Comparison of ENCODE assay signal across 17 cellular contexts in the genomic region with DNA sequence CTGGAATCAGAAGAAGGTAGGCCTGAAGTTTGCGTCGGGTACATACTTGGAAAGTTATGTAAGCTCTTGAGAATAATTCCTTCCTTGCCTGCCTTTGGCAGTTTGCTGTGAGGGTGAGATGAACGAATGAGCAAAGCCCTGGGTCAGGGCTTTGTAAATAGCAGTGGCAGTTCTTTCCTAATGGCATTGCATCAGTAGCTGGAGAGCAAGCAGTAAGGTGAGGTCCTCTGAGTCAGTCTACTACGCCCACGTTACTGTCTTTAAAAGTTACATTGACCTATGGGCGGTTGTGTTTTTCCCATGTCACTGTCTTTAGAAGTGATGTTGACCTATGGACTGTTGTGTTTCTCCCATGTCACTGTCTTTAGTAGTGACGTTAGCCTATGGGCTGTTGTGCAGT.
DNase-seq lines count a peak whose midpoint lies in the region; ATAC-seq and TF ChIP-seq lines count a peak whose summit lies in the region.
"Had no signal": no experiment of that assay in that cellular context is flagged by ENCODE, and none has a peak within 500 bp of the region (broad histone marks: within the 10 kb centered on the region; RNA-seq: fewer than 3 reads in every experiment).

No MANE protein-coding gene starts in this region.

- H3K27ac Mint-ChIP-seq in GM23338 (no peak overlapping the region), WTC11 (peak overlapping the region; percentile 55; the same call in 1 of the 2 replicates), glutamatergic neuron (ENCODE audit: unreplicated experiment) (no peak overlapping the region)
- H3K27ac Mint-ChIP-seq: activated CD4-positive, alpha-beta memory T cell treated with anti-CD3 and anti-CD28 coated beads, Interleukin-2, amount 10 ng/mL, durations not matched to agents 7 days and 5 days; activated naive CD8-positive, alpha-beta T cell treated with anti-CD3 and anti-CD28 coated beads for 36 hours; B cell; stimulated activated naive CD8-positive, alpha-beta T cell treated with anti-CD3 and anti-CD28 coated beads, Interleukin-15, amount 100 ng/mL, for 72 hours had no signal

- no peak overlapping the region for H2AK5ac ChIP-seq in trophoblast cell (ENCODE audit: low read length)

- no peaks in the 10 kb centered on the region for H3K9me3 ChIP-seq in trophoblast cell (ENCODE audit: insufficient read depth, low read depth, low read length)
- H3K9me3 ChIP-seq in esophagus muscularis mucosa = no peaks in the 10 kb centered on the region

- H3K4me3 Mint-ChIP-seq in GM23338 (no peak overlapping the region), WTC11 (no peak overlapping the region), glutamatergic neuron (ENCODE audit: unreplicated experiment) (no peak overlapping the region)
- H3K4me3 Mint-ChIP-seq: activated CD4-positive, alpha-beta memory T cell treated with anti-CD3 and anti-CD28 coated beads, Interleukin-2, amount 10 ng/mL, durations not matched to agents 7 days and 5 days; activated naive CD8-positive, alpha-beta T cell treated with anti-CD3 and anti-CD28 coated beads for 36 hours; B cell; stimulated activated naive CD8-positive, alpha-beta T cell treated with anti-CD3 and anti-CD28 coated beads, Interleukin-15, amount 100 ng/mL, for 72 hours had no signal

- H3K9me2 ChIP-seq in GM23338 (ENCODE audit: insufficient read depth) = no peaks in the 10 kb centered on the region

- H3K9me3 Mint-ChIP-seq in GM23338 = no peaks in the 10 kb centered on the region
- peaks cover 10% of the 10 kb centered on the region for H3K9me3 Mint-ChIP-seq in WTC11
- peaks cover 16% of the 10 kb centered on the region for H3K9me3 Mint-ChIP-seq in glutamatergic neuron (ENCODE audit: unreplicated experiment)
- H3K9me3 Mint-ChIP-seq: activated CD4-positive, alpha-beta memory T cell treated with anti-CD3 and anti-CD28 coated beads, Interleukin-2, amount 10 ng/mL, durations not matched to agents 7 days and 5 days had no signal

- H4K12ac ChIP-seq in trophoblast cell (ENCODE audit: low read depth, low read length) = no peak overlapping the region

- H2AFZ ChIP-seq in GM23338 (peak overlapping the region; percentile 38; the same call in 1 of the 2 replicates), trophoblast cell (ENCODE audit: insufficient read depth, low read length, poor library complexity) (no peak overlapping the region)

- DNase-seq in GM23338 (ENCODE audit: low spot score) (no peak), WTC11 (ENCODE audit: low spot score) (no peak), fibroblast of villous mesenchyme (ENCODE audit: low read depth) (peak; percentile 90), trophoblast cell (peak; percentile 80 to 89), caudate nucleus (lab: John Stamatoyannopoulos, UW) (no peak), esophagus muscularis mucosa (ENCODE audit: extremely low spot score) (no peak), glutamatergic neuron (no peak), NAMALWA (ENCODE audit: low spot score) (no peak)
- DNase-seq: activated CD4-positive, alpha-beta memory T cell treated with anti-CD3 and anti-CD28 coated beads, Interleukin-2, amount 10 ng/mL, durations not matched to agents 7 days and 5 days; activated naive CD8-positive, alpha-beta T cell treated with anti-CD3 and anti-CD28 coated beads for 36 hours; activated T-cell treated with anti-CD3 and anti-CD28 coated beads, Interleukin-2, amount 50 U/mL, for 48 hours; central memory CD4-positive, alpha-beta T cell; DMS153; NCI-H1694 treated with DMSO at 0.1 percent for 48 hours; NCI-H524 treated with DMSO at 0.1 percent for 48 hours; stimulated activated naive CD8-positive, alpha-beta T cell treated with anti-CD3 and anti-CD28 coated beads, Interleukin-15, amount 100 ng/mL, for 72 hours had no signal

- H3K18ac ChIP-seq in trophoblast cell (ENCODE audit: low read length) = no peak overlapping the region

- H3K27me3 Mint-ChIP-seq in GM23338 (ENCODE audit: insufficient read depth, low read depth, poor library complexity) (no peaks in the 10 kb centered on the region), WTC11 (ENCODE audit: low read depth) (peaks cover 8% of the 10 kb centered on the region), glutamatergic neuron (ENCODE audit: unreplicated experiment) (peaks cover 9% of the 10 kb centered on the region)

- TF ChIP-seq CTCF in GM23338 (conservative IDR thresholded peaks at IDR 0.05; ENCODE audit: low read depth in 2 of 2) (no peak), WTC11 (IDR thresholded peaks at IDR 0.05) (no peak), fibroblast of villous mesenchyme (IDR thresholded peaks at IDR 0.05; ENCODE audit: insufficient read depth, low read depth, low read length) (no peak), esophagus muscularis mucosa (IDR thresholded peaks at IDR 0.05) (no peak), glutamatergic neuron (IDR thresholded peaks at IDR 0.05; ENCODE audit: partially characterized antibody, unreplicated experiment) (no peak)

- no peak overlapping the region for H2BK12ac ChIP-seq in trophoblast cell (ENCODE audit: low read length)

- TF ChIP-seq POLR2A in esophagus muscularis mucosa (IDR thresholded peaks at IDR 0.05; ENCODE audit: low read depth) = no peak

- no peaks in the 10 kb centered on the region for H3K79me1 ChIP-seq in trophoblast cell (ENCODE audit: low read length)

- H3K4me1 Mint-ChIP-seq in GM23338 (peaks cover 5% of the 10 kb centered on the region; the same call in 2 of the 3 replicates), WTC11 (peaks cover 5% of the 10 kb centered on the region; the same call in 1 of the 2 replicates), glutamatergic neuron (ENCODE audit: low read depth, unreplicated experiment) (peaks cover 13% of the 10 kb centered on the region)
- H3K4me1 Mint-ChIP-seq: activated CD4-positive, alpha-beta memory T cell treated with anti-CD3 and anti-CD28 coated beads, Interleukin-2, amount 10 ng/mL, durations not matched to agents 7 days and 5 days; activated naive CD8-positive, alpha-beta T cell treated with anti-CD3 and anti-CD28 coated beads for 36 hours; B cell; stimulated activated naive CD8-positive, alpha-beta T cell treated with anti-CD3 and anti-CD28 coated beads, Interleukin-15, amount 100 ng/mL, for 72 hours had no signal

- H3K4ac ChIP-seq in trophoblast cell (ENCODE audit: low read depth, low read length) = no peak overlapping the region

- no peak overlapping the region for H2BK120ac ChIP-seq in trophoblast cell (ENCODE audit: insufficient read depth, low read length, poor library complexity)

- no peaks in the 10 kb centered on the region for H3K27me3 ChIP-seq in GM23338 (ENCODE audit: insufficient read depth)
- H3K27me3 ChIP-seq in trophoblast cell (ENCODE audit: insufficient read depth, low read length) = no peaks in the 10 kb centered on the region
- no peaks in the 10 kb centered on the region for H3K27me3 ChIP-seq in esophagus muscularis mucosa

- POLR2A ChIA-PET in WTC11 (lab: Charles Lee) = no interaction called here

- H3K36me3 Mint-ChIP-seq in GM23338 (ENCODE audit: low read depth) = no peaks in the 10 kb centered on the region
- no peaks in the 10 kb centered on the region for H3K36me3 Mint-ChIP-seq in WTC11
- peaks cover 22% of the 10 kb centered on the region for H3K36me3 Mint-ChIP-seq in glutamatergic neuron (ENCODE audit: unreplicated experiment)
- H3K36me3 Mint-ChIP-seq: activated naive CD8-positive, alpha-beta T cell treated with anti-CD3 and anti-CD28 coated beads for 36 hours had no signal

- no peak for TF ChIP-seq EP300 in esophagus muscularis mucosa (IDR thresholded peaks at IDR 0.05)

- H3K4me2 ChIP-seq in GM23338 = no peak overlapping the region
- no peak overlapping the region for H3K4me2 ChIP-seq in trophoblast cell (ENCODE audit: low read length)

- H3K27ac ChIP-seq in GM23338 (ENCODE audit: low read depth) = no peak overlapping the region
- no peak overlapping the region for H3K27ac ChIP-seq in trophoblast cell (ENCODE audit: low read depth, low read length)
- H3K27ac ChIP-seq in caudate nucleus (ENCODE audit: low read depth, low read length) = no peak overlapping the region
- H3K27ac ChIP-seq in esophagus muscularis mucosa (replicated peaks in 1 of 4) = no peak overlapping the region

- no peak overlapping the region for H3K14ac ChIP-seq in trophoblast cell (ENCODE audit: low read length)

- H3K23ac ChIP-seq in trophoblast cell (ENCODE audit: low read length) = no peak overlapping the region

- no peaks in the 10 kb centered on the region for H3K36me3 ChIP-seq in GM23338 (ENCODE audit: insufficient read depth)
- H3K36me3 ChIP-seq in trophoblast cell (ENCODE audit: control insufficient read depth in 1 of 2, insufficient read depth in 2 of 2, low read length in 2 of 2) = no peaks in the 10 kb centered on the region
- H3K36me3 ChIP-seq in esophagus muscularis mucosa = no peaks in the 10 kb centered on the region

- no peak overlapping the region for H3K9ac ChIP-seq in trophoblast cell (ENCODE audit: low read length)

- ATAC-seq in GM23338 = no peak
- no peak for ATAC-seq in WTC11
- ATAC-seq: stimulated activated naive CD8-positive, alpha-beta T cell treated with anti-CD3 and anti-CD28 coated beads, Interleukin-15, amount 100 ng/mL, for 72 hours had no signal

- H2BK5ac ChIP-seq in trophoblast cell (ENCODE audit: low read depth, low read length, poor library complexity) = no peak overlapping the region

- H3K79me2 ChIP-seq in GM23338 (replicated peaks; ENCODE audit: insufficient read depth) = no peaks in the 10 kb centered on the region
- no peaks in the 10 kb centered on the region for H3K79me2 ChIP-seq in trophoblast cell (ENCODE audit: control insufficient read depth, insufficient read depth, low read length, poor library complexity)

- intact Hi-C loops in esophagus muscularis mucosa (cut with DNase I) = no loop called here

- CTCF ChIA-PET in WTC11 (lab: Charles Lee) = no interaction called here

- no peak overlapping the region for H4K91ac ChIP-seq in trophoblast cell (ENCODE audit: low read depth, low read length)

- WGBS in trophoblast cell (ENCODE audit: extremely low coverage, insufficient coverage, insufficient read length) = no CpG with 5 or more reads among the region's 7 CpGs
- 72% methylated on average over 7 of the region's 7 CpGs for WGBS in esophagus muscularis mucosa

- H3K4me3 ChIP-seq in GM23338 (no peak overlapping the region), fibroblast of villous mesenchyme (ENCODE audit: low read depth, low read length) (peak overlapping the region; percentile 9), trophoblast cell (ENCODE audit: low read depth, low read length) (no peak overlapping the region), esophagus muscularis mucosa (no peak overlapping the region)

- H4K8ac ChIP-seq in trophoblast cell (ENCODE audit: low read depth, low read length) = no peak overlapping the region

- H3K4me1 ChIP-seq in GM23338 (ENCODE audit: insufficient read depth) (no peaks in the 10 kb centered on the region), trophoblast cell (ENCODE audit: control insufficient read depth in 1 of 2, insufficient read depth in 2 of 2, low read length in 2 of 2) (peaks cover 0 to 5% of the 10 kb centered on the region in 2 experiments), esophagus muscularis mucosa (peaks cover 0 to 3% (median 0%) of the 10 kb centered on the region in 4 donors)

- no peaks in the 10 kb centered on the region for H3F3A ChIP-seq in GM23338 (replicated peaks; ENCODE audit: low read depth)

- 0 out of 2 replicates have a peak, but pooled peaks cover under 1% of the 10 kb centered on the region for H4K20me1 ChIP-seq in GM23338 (replicated peaks; ENCODE audit: insufficient read depth)

Comparison
In these comparisons a context has a peak if more than half of its experiments do, and no peak if none do; other contexts are left out.
1. DNase-seq: peak in fibroblast of villous mesenchyme (single experiment) and trophoblast cell (2 of 2); none in GM23338 (single experiment), WTC11 (single experiment), caudate nucleus (0 of 61), esophagus muscularis mucosa (single experiment), glutamatergic neuron (single experiment) and NAMALWA (single experiment).